In the genomic region with DNA sequence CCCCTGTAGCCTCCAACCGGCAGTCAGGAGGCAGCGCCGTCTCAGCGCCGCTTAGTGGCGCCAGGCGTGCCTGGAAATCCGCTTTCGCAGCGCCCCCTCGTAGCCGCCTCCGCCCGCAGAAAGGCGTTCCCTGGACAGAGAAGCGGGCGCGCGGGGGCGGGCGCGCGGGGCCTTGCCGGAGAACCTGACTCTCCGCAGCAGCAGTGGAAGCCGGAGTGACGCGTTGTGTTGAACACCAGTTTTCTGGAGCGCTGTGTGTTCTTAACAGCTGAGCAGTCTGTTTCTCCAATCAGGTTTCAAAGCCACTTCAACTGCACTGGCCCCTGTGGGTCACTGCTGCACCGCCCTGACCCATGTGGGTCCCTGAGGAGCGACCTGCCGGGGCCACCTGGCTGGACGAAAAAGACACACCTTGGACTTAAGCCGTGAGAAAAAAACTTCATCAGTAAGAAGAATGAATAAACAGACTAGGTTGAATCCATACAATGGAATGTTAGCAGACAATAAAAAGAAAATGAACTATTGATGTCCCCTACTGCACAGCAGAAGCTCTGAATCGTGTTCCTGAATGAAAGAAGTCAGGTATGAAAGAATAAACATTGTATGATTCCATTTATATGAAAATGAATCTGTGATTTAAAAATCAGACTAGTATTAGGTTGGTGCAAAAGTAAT, we compare ENCODE assay signal across 1 cellular context.
TF ChIP-seq lines count a peak whose summit lies in the region.

No MANE protein-coding gene starts in this region.

TF ChIP-seq in A549, 52 proteins besides CTCF, POLR2A, EP300 and RAD21 (continued from another document):
- TF ChIP-seq, protein P1, sequence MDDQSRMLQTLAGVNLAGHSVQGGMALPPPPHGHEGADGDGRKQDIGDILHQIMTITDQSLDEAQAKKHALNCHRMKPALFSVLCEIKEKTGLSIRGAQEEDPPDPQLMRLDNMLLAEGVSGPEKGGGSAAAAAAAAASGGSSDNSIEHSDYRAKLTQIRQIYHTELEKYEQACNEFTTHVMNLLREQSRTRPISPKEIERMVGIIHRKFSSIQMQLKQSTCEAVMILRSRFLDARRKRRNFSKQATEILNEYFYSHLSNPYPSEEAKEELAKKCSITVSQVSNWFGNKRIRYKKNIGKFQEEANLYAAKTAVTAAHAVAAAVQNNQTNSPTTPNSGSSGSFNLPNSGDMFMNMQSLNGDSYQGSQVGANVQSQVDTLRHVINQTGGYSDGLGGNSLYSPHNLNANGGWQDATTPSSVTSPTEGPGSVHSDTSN (IDR thresholded peaks at IDR 0.05), result peak; percentile 47; the same call in 1 of the 2 replicates
- TF ChIP-seq SMC3 (IDR thresholded peaks at IDR 0.05), result 0 out of 3 replicates have a peak, but pooled peaks have one; percentile 22
- 0 out of 2 replicates have a peak, but pooled peaks have one; percentile 18 for TF ChIP-seq E2F6 (IDR thresholded peaks at IDR 0.05; ENCODE audit: borderline replicate concordance, low read depth)
- TF ChIP-seq, protein P2, sequence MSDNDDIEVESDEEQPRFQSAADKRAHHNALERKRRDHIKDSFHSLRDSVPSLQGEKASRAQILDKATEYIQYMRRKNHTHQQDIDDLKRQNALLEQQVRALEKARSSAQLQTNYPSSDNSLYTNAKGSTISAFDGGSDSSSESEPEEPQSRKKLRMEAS (IDR thresholded peaks at IDR 0.05), result peak; percentile 50
